Comparison of ENCODE assay signal across 12 cellular contexts in genomic region chr11:72833083-72833733, GRCh38. TPM values are rescaled to one million over a fixed set of nuclear protein-coding genes. Genes with fewer than 3 reads are reported as not detected.
DNase-seq lines count a peak whose midpoint lies in the region; ATAC-seq and TF ChIP-seq lines count a peak whose summit lies in the region.
"Had no signal": no experiment of that assay in that cellular context is flagged by ENCODE, and none has a peak within 500 bp of the region (broad histone marks: within the 10 kb centered on the region; RNA-seq: fewer than 3 reads in every experiment).

No MANE protein-coding gene starts in this region.

- H3K4me1 Mint-ChIP-seq in chondrocyte (ENCODE audit: low read depth) (peaks cover 48% of the 10 kb centered on the region), natural killer cell (peaks cover 12 to 33% of the 10 kb centered on the region in 2 donors)

- ATAC-seq in heart right ventricle = no peak
- no peak for ATAC-seq in left ventricle myocardium superior
- no peak for ATAC-seq in natural killer cell
- no peak for ATAC-seq in GM19395 (IDR thresholded peaks at IDR 0.05; ENCODE audit: unreplicated experiment)
- no peak for ATAC-seq in GM19397 (IDR thresholded peaks at IDR 0.05; ENCODE audit: unreplicated experiment)

- no peak for DNase-seq in heart right ventricle
- no peak for DNase-seq in left ventricle myocardium superior
- no peak for DNase-seq in chondrocyte (ENCODE audit: low spot score)
- DNase-seq in natural killer cell = no peak
- DNase-seq in uterus = no peak
- DNase-seq in NCI-H526 (lab: John Stamatoyannopoulos, UW) = no peak
- DNase-seq: activated T-cell treated with anti-CD3 and anti-CD28 coated beads, Interleukin-2, amount 50 U/mL, for 1 hour; AML-193; cortex of kidney; retina had no signal

- WGBS in heart right ventricle, 2 donors = 92 to 96% methylated on average over 5 of the region's 5 CpGs

- H3K27ac Mint-ChIP-seq in chondrocyte (ENCODE audit: unreplicated experiment) (peak overlapping the region; percentile 77), natural killer cell (peak overlapping the region; percentile 74 to 95)

- H3K27ac ChIP-seq in heart right ventricle (peak overlapping the region; percentile 86 to 95 (median 90)), uterus (peak overlapping the region; percentile 76)

- H3K4me3 Mint-ChIP-seq in chondrocyte (ENCODE audit: unreplicated experiment) (no peak overlapping the region), natural killer cell (no peak overlapping the region)

- H3K4me3 ChIP-seq in heart right ventricle (no peak overlapping the region), uterus (no peak overlapping the region)

- no peaks in the 10 kb centered on the region for H3K9me3 ChIP-seq in heart right ventricle
- H3K9me3 ChIP-seq in uterus = no peaks in the 10 kb centered on the region

- H3K36me3 Mint-ChIP-seq in chondrocyte (ENCODE audit: low read depth) = peaks cover 4% of the 10 kb centered on the region
- no peaks in the 10 kb centered on the region for H3K36me3 Mint-ChIP-seq in natural killer cell

- TF ChIP-seq CTCF in heart right ventricle (IDR thresholded peaks at IDR 0.05) (no peak), chondrocyte (IDR thresholded peaks at IDR 0.05) (no peak), natural killer cell (IDR thresholded peaks at IDR 0.05) (no peak), uterus (IDR thresholded peaks at IDR 0.05) (no peak)

- TF ChIP-seq POLR2A in uterus (IDR thresholded peaks at IDR 0.05) = no peak

- H3K9me3 Mint-ChIP-seq in chondrocyte (ENCODE audit: low read depth) (no peaks in the 10 kb centered on the region), natural killer cell (no peaks in the 10 kb centered on the region)

- H3K27me3 Mint-ChIP-seq in chondrocyte (ENCODE audit: low read depth) = no peaks in the 10 kb centered on the region
- H3K27me3 Mint-ChIP-seq in natural killer cell (ENCODE audit: low read depth in 2 of 2) = no peaks in the 10 kb centered on the region

- peaks cover 36 to 79% (median 75%) of the 10 kb centered on the region in 9 donors for H3K4me1 ChIP-seq in heart right ventricle
- peaks cover 0 to 11% of the 10 kb centered on the region in 2 donors for H3K4me1 ChIP-seq in uterus

- H3K27me3 ChIP-seq in heart right ventricle (no peaks in the 10 kb centered on the region), uterus (no peaks in the 10 kb centered on the region)

- intact Hi-C loops in heart right ventricle (cut with DNase I) (loop anchor here in 8 of 10 donors (2.0 to 10.0 kb wide), 12 partner anchors 16 to 454 kb away; partner anchors contain the start of gene FCHSD2 (in 4 of the 8)), left ventricle myocardium superior (cut with micrococcal nuclease) (loop anchor here (5.0 to 10.0 kb wide), 2 partner anchors 312 to 344 kb away; partner anchors contain the start of gene FCHSD2), natural killer cell (cut with micrococcal nuclease) (no loop called here), uterus (cut with DNase I; ENCODE audit: low total_unique reads) (loop anchor here (5.0 kb wide), 1 partner anchor 344 kb away; no protein-coding TSS in a partner anchor)

- peaks cover 0 to 75% (median 3%) of the 10 kb centered on the region in 9 donors for H3K36me3 ChIP-seq in heart right ventricle
- H3K36me3 ChIP-seq in uterus = no peaks in the 10 kb centered on the region

RNA-seq across cellular contexts. Expression of gene ATG16L2, which starts 19.0 kb away (rescaled TPM):
- total RNA-seq in heart right ventricle (10 to 100 TPM in 7 of 10 donors, 1 to 10 TPM in 3; 8.0 to 23.9 (median 12.3) TPM), left ventricle myocardium superior (16.3 TPM), chondrocyte (7.9 to 14.8 TPM (median 9.9 TPM) in 3 replicates), natural killer cell (100 to 1,000 TPM; 172 to 190 (median 179) TPM), uterus (10 to 100 TPM; 20.7 to 57.6 (median 32.3) TPM)
- 10 to 100 TPM; 10.3 to 66.9 TPM for polyA plus RNA-seq in heart right ventricle

RNA-seq across cellular contexts. Expression of gene STARD10, which starts 39.4 kb away (rescaled TPM):
- total RNA-seq in heart right ventricle = 10 to 100 TPM; 36.1 to 97.9 (median 51.3) TPM
- 100 to 1,000 TPM in 1 of 2 donors, 10 to 100 TPM in 1; 40.8 to 291 TPM for polyA plus RNA-seq in heart right ventricle
- 102 TPM for total RNA-seq in left ventricle myocardium superior
- total RNA-seq in chondrocyte = 58.8 to 81.0 TPM (median 79.4 TPM) in 3 replicates
- 10 to 100 TPM; 10.9 to 17.3 (median 11.7) TPM for total RNA-seq in natural killer cell
- total RNA-seq in uterus = 10 to 100 TPM; 19.1 to 85.3 (median 53.0) TPM
